ENCODE assay signal across 24 cellular contexts in genomic region chr2:3124921-3125760, GRCh38.
DNase-seq lines count a peak whose midpoint lies in the region; TF ChIP-seq lines count a peak whose summit lies in the region.
"Had no signal": no experiment of that assay in that cellular context is flagged by ENCODE, and none has a peak within 500 bp of the region (broad histone marks: within the 10 kb centered on the region; RNA-seq: fewer than 3 reads in every experiment).

No MANE protein-coding gene starts in this region.

- H3K9me3 Mint-ChIP-seq in CD14-positive monocyte = peaks cover 0 to 3% (median 0%) of the 10 kb centered on the region in 7 donors
- H3K9me3 Mint-ChIP-seq in glutamatergic neuron (ENCODE audit: unreplicated experiment) = peaks cover 5% of the 10 kb centered on the region
- H3K9me3 Mint-ChIP-seq: activated CD4-positive, alpha-beta T cell treated with anti-CD3 and anti-CD28 coated beads, Interleukin-2, amount 10 ng/mL, durations not matched to agents 24 days and 14 days; activated T-cell treated with anti-CD3 and anti-CD28 coated beads, Interleukin-2, amount 50 U/mL, for 4 hours had no signal

- intact Hi-C loops in CD14-positive monocyte (cut with micrococcal nuclease) (no loop called here), posterior vena cava (cut with DNase I) (no loop called here)

- H3K36me3 Mint-ChIP-seq in CD14-positive monocyte = no peaks in the 10 kb centered on the region
- no peaks in the 10 kb centered on the region for H3K36me3 Mint-ChIP-seq in glutamatergic neuron (ENCODE audit: unreplicated experiment)

- no peak overlapping the region for H3K4me2 ChIP-seq in hepatocyte
- H3K4me2 ChIP-seq: BLaER1 had no signal

- H4K20me1 ChIP-seq in hepatocyte (ENCODE audit: insufficient read depth, poor library complexity, severe bottlenecking) = no peaks in the 10 kb centered on the region
- H4K20me1 ChIP-seq: BLaER1 had no signal

- H3K27ac ChIP-seq in SJCRH30 (peak overlapping the region; percentile 92), hepatocyte (no peak overlapping the region)
- H3K27ac ChIP-seq: BLaER1, esophagus muscularis mucosa, left ventricle myocardium inferior had no signal

- TF ChIP-seq CTCF in CD14-positive monocyte (IDR thresholded peaks at IDR 0.05) (no peak), glutamatergic neuron (IDR thresholded peaks at IDR 0.05; ENCODE audit: partially characterized antibody, unreplicated experiment) (no peak), hepatocyte (IDR thresholded peaks at IDR 0.05; ENCODE audit: poor library complexity) (no peak)

- H3K27me3 Mint-ChIP-seq in CD14-positive monocyte (ENCODE audit: low read depth in 3 of 3) (peaks cover 0 to 8% (median 5%) of the 10 kb centered on the region in 3 donors), glutamatergic neuron (ENCODE audit: unreplicated experiment) (peaks cover 8% of the 10 kb centered on the region)
- H3K27me3 Mint-ChIP-seq: activated CD4-positive, alpha-beta T cell treated with anti-CD3 and anti-CD28 coated beads, Interleukin-2, amount 10 ng/mL, durations not matched to agents 24 days and 14 days had no signal

- peak overlapping the region in 1 of 7 donors; percentile 23 for H3K27ac Mint-ChIP-seq in CD14-positive monocyte
- peak overlapping the region; percentile 62 for H3K27ac Mint-ChIP-seq in glutamatergic neuron (ENCODE audit: unreplicated experiment)
- H3K27ac Mint-ChIP-seq: activated CD4-positive, alpha-beta T cell treated with anti-CD3 and anti-CD28 coated beads, Interleukin-2, amount 10 ng/mL, durations not matched to agents 24 days and 14 days; activated naive CD4-positive, alpha-beta T cell treated with anti-CD3 and anti-CD28 coated beads for 36 hours; endodermal cell had no signal

- peak overlapping the region; percentile 52 for H3K4me3 ChIP-seq in SJCRH30
- no peak overlapping the region for H3K4me3 ChIP-seq in hepatocyte
- H3K4me3 ChIP-seq: adrenal gland, BLaER1, esophagus muscularis mucosa, left ventricle myocardium inferior had no signal

- H3K36me3 ChIP-seq in SJCRH30 (no peaks in the 10 kb centered on the region), hepatocyte (replicated peaks; ENCODE audit: insufficient read depth, low read depth) (no peaks in the 10 kb centered on the region)
- H3K36me3 ChIP-seq: adrenal gland, BLaER1, esophagus muscularis mucosa, left ventricle myocardium inferior had no signal

- H3K9me2 ChIP-seq in hepatocyte (replicated peaks; ENCODE audit: insufficient read depth) = no peaks in the 10 kb centered on the region

- DNase-seq in CD14-positive monocyte (ENCODE audit: low spot score) (peak; percentile 14), SJCRH30 (peak; percentile 91 to 96), glutamatergic neuron (no peak), posterior vena cava (ENCODE audit: low spot score) (peak; percentile 55), AG20443 (ENCODE audit: low spot score) (no peak), hepatocyte (ENCODE audit: low spot score) (no peak), NCI-H2171 (lab: John Stamatoyannopoulos, UW) (no peak), KG1 (lab: John Stamatoyannopoulos, UW) (no peak)
- DNase-seq: activated CD4-positive, alpha-beta T cell treated with anti-CD3 and anti-CD28 coated beads, Interleukin-2, amount 10 ng/mL, durations not matched to agents 24 days and 14 days; activated naive CD4-positive, alpha-beta T cell treated with anti-CD3 and anti-CD28 coated beads for 36 hours; activated T-cell treated with anti-CD3 and anti-CD28 coated beads, Interleukin-2, amount 50 U/mL, for 4 hours; adrenal gland; cortex of kidney; DMS53; endodermal cell; left ventricle myocardium inferior; naive thymus-derived CD4-positive, alpha-beta T cell; NCI-H1417 treated with DMSO at 0.1 percent for 48 hours; NCI-H510A; stimulated activated CD4-positive, alpha-beta T cell treated with anti-CD3 and anti-CD28 coated beads, Interleukin-12 subunit alpha, Interleukin-12 subunit beta, amount 100 ng/mL, for 4 hours; stimulated activated CD4-positive, alpha-beta T cell treated with anti-CD3 and anti-CD28 coated beads, Interleukin-4, amount 100 ng/mL, for 1 hour; T1000 had no signal

- no peaks in the 10 kb centered on the region for H3K4me1 Mint-ChIP-seq in CD14-positive monocyte
- H3K4me1 Mint-ChIP-seq in glutamatergic neuron (ENCODE audit: low read depth, unreplicated experiment) = peaks cover 37% of the 10 kb centered on the region
- H3K4me1 Mint-ChIP-seq: endodermal cell had no signal

- no peaks in the 10 kb centered on the region for H3K79me2 ChIP-seq in hepatocyte

- WGBS in hepatocyte (ENCODE audit: low lambda C conversion rate, missing lambda C conversion rate) = 85% methylated on average over 29 of the region's 29 CpGs

- no peak overlapping the region for H2AFZ ChIP-seq in hepatocyte

- H3K9me3 ChIP-seq in SJCRH30 (replicated peaks) = no peaks in the 10 kb centered on the region
- H3K9me3 ChIP-seq in hepatocyte (ENCODE audit: low read depth) = peaks cover 3% of the 10 kb centered on the region
- H3K9me3 ChIP-seq: adrenal gland had no signal

- no peak overlapping the region for H3K4me3 Mint-ChIP-seq in CD14-positive monocyte
- H3K4me3 Mint-ChIP-seq in glutamatergic neuron (ENCODE audit: unreplicated experiment) = no peak overlapping the region
- H3K4me3 Mint-ChIP-seq: activated CD4-positive, alpha-beta T cell treated with anti-CD3 and anti-CD28 coated beads, Interleukin-2, amount 10 ng/mL, durations not matched to agents 24 days and 14 days; activated naive CD4-positive, alpha-beta T cell treated with anti-CD3 and anti-CD28 coated beads for 36 hours; activated T-cell treated with anti-CD3 and anti-CD28 coated beads, Interleukin-2, amount 50 U/mL, for 4 hours; endodermal cell; naive thymus-derived CD4-positive, alpha-beta T cell had no signal

- H3K27me3 ChIP-seq in SJCRH30 (no peaks in the 10 kb centered on the region), hepatocyte (no peaks in the 10 kb centered on the region)
- H3K27me3 ChIP-seq: adrenal gland, BLaER1 had no signal

- H3K4me1 ChIP-seq in SJCRH30 (peaks cover 37% of the 10 kb centered on the region), hepatocyte (ENCODE audit: insufficient read depth) (peaks cover 11% of the 10 kb centered on the region)
- H3K4me1 ChIP-seq: adrenal gland had no signal

Comparison
In these comparisons a context has a peak if more than half of its experiments do, and no peak if none do; other contexts are left out.
1. DNase-seq: peak in CD14-positive monocyte (single experiment), SJCRH30 (2 of 2) and posterior vena cava (single experiment); none in glutamatergic neuron (single experiment), AG20443 (single experiment), hepatocyte (single experiment), NCI-H2171 (single experiment) and KG1 (single experiment).